9 cellular contexts compared by ENCODE assay signal in the genomic region with DNA sequence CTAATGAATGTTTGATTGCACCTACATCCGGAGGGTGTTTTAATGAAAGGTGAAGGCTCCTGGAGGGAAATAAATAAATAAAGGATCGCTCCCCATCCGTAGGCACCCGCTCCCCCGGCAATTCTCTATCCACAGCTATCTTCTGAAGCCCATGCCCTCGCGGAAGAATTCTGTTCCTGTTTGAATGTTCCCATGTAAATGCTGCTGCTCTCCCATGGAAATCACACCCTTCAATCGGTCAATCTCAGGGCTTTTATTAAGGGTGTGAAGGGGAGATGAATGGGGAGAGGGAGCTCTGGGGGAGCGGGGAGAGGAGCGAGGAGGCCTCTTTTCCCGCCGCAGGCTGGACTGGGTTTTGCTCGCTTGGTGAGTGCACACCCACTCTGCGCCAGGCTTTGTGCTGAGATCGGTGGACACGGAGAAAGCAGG. TPM values are rescaled to one million over a fixed set of nuclear protein-coding genes. Genes with fewer than 3 reads are reported as not detected.
DNase-seq lines count a peak whose midpoint lies in the region; ATAC-seq and TF ChIP-seq lines count a peak whose summit lies in the region.
"Had no signal": no experiment of that assay in that cellular context is flagged by ENCODE, and none has a peak within 500 bp of the region (broad histone marks: within the 10 kb centered on the region; RNA-seq: fewer than 3 reads in every experiment).

No MANE protein-coding gene starts in this region.

- TF ChIP-seq CTCF in foreskin keratinocyte (conservative IDR thresholded peaks at IDR 0.05): no peak

- ATAC-seq in activated CD4-positive, alpha-beta T cell treated with anti-CD3 and anti-CD28 coated beads for 36 hours: no peak
- ATAC-seq in stimulated activated memory B cell treated with anti-CD40 and anti-IgM and Interleukin-4, amounts not matched to agents 10 μg/mL and 1 μg/mL and 100 μg/mL, for 72 hours: no peak
- ATAC-seq in foreskin keratinocyte: no peak

- peaks cover 20% of the 10 kb centered on the region for H3K4me1 Mint-ChIP-seq in activated CD4-positive, alpha-beta T cell treated with anti-CD3 and anti-CD28 coated beads for 36 hours
- H3K4me1 Mint-ChIP-seq in activated naive CD8-positive, alpha-beta T cell treated with anti-CD3 and anti-CD28 coated beads for 36 hours: peaks cover 18% of the 10 kb centered on the region
- peaks cover 18% of the 10 kb centered on the region for H3K4me1 Mint-ChIP-seq in stimulated activated memory B cell treated with anti-CD40 and anti-IgM and Interleukin-4, amounts not matched to agents 10 μg/mL and 1 μg/mL and 100 μg/mL, for 72 hours

- peak overlapping the region; percentile 66 for H3K4me3 ChIP-seq in iPS-18c (ENCODE audit: insufficient read depth, low read depth, low read length)
- H3K4me3 ChIP-seq: K562 had no signal

- CTCF ChIA-PET in activated CD4-positive, alpha-beta T cell treated with anti-CD3 and anti-CD28 coated beads for 36 hours (lab: Charles Lee): interaction anchor here (0.6 to 5.7 kb wide), 14 partner anchors 10 to 1770 kb away, joined by 3 to 63 read pairs (median 4); a partner anchor contains a TSS

- no peaks in the 10 kb centered on the region for H3K9me3 ChIP-seq in iPS-18c (ENCODE audit: control insufficient read depth, insufficient read depth, low read length)

- peaks cover 74% of the 10 kb centered on the region for H3K27me3 ChIP-seq in foreskin keratinocyte

- intact Hi-C loops in activated CD4-positive, alpha-beta T cell treated with anti-CD3 and anti-CD28 coated beads for 36 hours (cut with DNase I, micrococcal nuclease): loop anchor here (2.0 kb wide), 2 partner anchors 108 to 112 kb away; no protein-coding TSS in a partner anchor
- intact Hi-C loops in posterior vena cava (cut with DNase I): loop anchor here (2.0 to 5.0 kb wide), 2 partner anchors 178 to 179 kb away; no protein-coding TSS in a partner anchor

- H3K27ac ChIP-seq in foreskin keratinocyte: no peak overlapping the region

- DNase-seq in activated CD4-positive, alpha-beta T cell treated with anti-CD3 and anti-CD28 coated beads for 36 hours: no peak
- DNase-seq in activated CD4-positive, alpha-beta T cell treated with anti-CD3 and anti-CD28 coated beads, Interleukin-2, amount 50 U/mL, for 1 hour: no peak
- DNase-seq in activated naive CD8-positive, alpha-beta T cell treated with anti-CD3 and anti-CD28 coated beads for 36 hours: no peak
- DNase-seq in posterior vena cava (ENCODE audit: low spot score) (no peak), foreskin keratinocyte (no peak), D341Med (ENCODE audit: low spot score) (no peak)

- H3K9me3 Mint-ChIP-seq in activated CD4-positive, alpha-beta T cell treated with anti-CD3 and anti-CD28 coated beads for 36 hours (ENCODE audit: low read depth): no peaks in the 10 kb centered on the region
- no peaks in the 10 kb centered on the region for H3K9me3 Mint-ChIP-seq in activated naive CD8-positive, alpha-beta T cell treated with anti-CD3 and anti-CD28 coated beads for 36 hours
- H3K9me3 Mint-ChIP-seq in stimulated activated memory B cell treated with anti-CD40 and anti-IgM and Interleukin-4, amounts not matched to agents 10 μg/mL and 1 μg/mL and 100 μg/mL, for 72 hours: no peaks in the 10 kb centered on the region

- H3K27me3 Mint-ChIP-seq in activated CD4-positive, alpha-beta T cell treated with anti-CD3 and anti-CD28 coated beads for 36 hours: peaks cover 21% of the 10 kb centered on the region
- H3K27me3 Mint-ChIP-seq in activated naive CD8-positive, alpha-beta T cell treated with anti-CD3 and anti-CD28 coated beads for 36 hours: peaks cover 23% of the 10 kb centered on the region
- no peaks in the 10 kb centered on the region for H3K27me3 Mint-ChIP-seq in stimulated activated memory B cell treated with anti-CD40 and anti-IgM and Interleukin-4, amounts not matched to agents 10 μg/mL and 1 μg/mL and 100 μg/mL, for 72 hours

- no peaks in the 10 kb centered on the region for H3K36me3 Mint-ChIP-seq in activated CD4-positive, alpha-beta T cell treated with anti-CD3 and anti-CD28 coated beads for 36 hours (ENCODE audit: low read depth)
- no peaks in the 10 kb centered on the region for H3K36me3 Mint-ChIP-seq in activated naive CD8-positive, alpha-beta T cell treated with anti-CD3 and anti-CD28 coated beads for 36 hours
- H3K36me3 Mint-ChIP-seq in stimulated activated memory B cell treated with anti-CD40 and anti-IgM and Interleukin-4, amounts not matched to agents 10 μg/mL and 1 μg/mL and 100 μg/mL, for 72 hours: no peaks in the 10 kb centered on the region

- H3K4me3 Mint-ChIP-seq in activated CD4-positive, alpha-beta T cell treated with anti-CD3 and anti-CD28 coated beads for 36 hours: peak overlapping the region; percentile 59
- peak overlapping the region; percentile 68 for H3K4me3 Mint-ChIP-seq in activated naive CD8-positive, alpha-beta T cell treated with anti-CD3 and anti-CD28 coated beads for 36 hours
- H3K4me3 Mint-ChIP-seq in stimulated activated memory B cell treated with anti-CD40 and anti-IgM and Interleukin-4, amounts not matched to agents 10 μg/mL and 1 μg/mL and 100 μg/mL, for 72 hours: peak overlapping the region; percentile 82

- peaks cover 3% of the 10 kb centered on the region for H3K4me1 ChIP-seq in foreskin keratinocyte

- POLR2A ChIA-PET in activated CD4-positive, alpha-beta T cell treated with anti-CD3 and anti-CD28 coated beads for 36 hours (lab: Charles Lee): interaction anchor here (0.7 kb wide), 1 partner anchor 175 kb away, joined by 3 read pairs; a partner anchor contains a TSS

- H3K27ac Mint-ChIP-seq in activated CD4-positive, alpha-beta T cell treated with anti-CD3 and anti-CD28 coated beads for 36 hours: no peak overlapping the region
- no peak overlapping the region for H3K27ac Mint-ChIP-seq in activated naive CD8-positive, alpha-beta T cell treated with anti-CD3 and anti-CD28 coated beads for 36 hours
- no peak overlapping the region for H3K27ac Mint-ChIP-seq in stimulated activated memory B cell treated with anti-CD40 and anti-IgM and Interleukin-4, amounts not matched to agents 10 μg/mL and 1 μg/mL and 100 μg/mL, for 72 hours

RNA-seq across cellular contexts. Expression of a gene that starts 21.1 kb away (rescaled TPM):
- total RNA-seq in activated CD4-positive, alpha-beta T cell treated with anti-CD3 and anti-CD28 coated beads for 36 hours: 1 to 10 TPM; 3.2 TPM
- 1 to 10 TPM; 4.1 to 5.7 TPM for total RNA-seq in activated naive CD8-positive, alpha-beta T cell treated with anti-CD3 and anti-CD28 coated beads for 36 hours
- total RNA-seq in posterior vena cava: 10 to 100 TPM; 14.7 to 18.8 TPM
- 4.8 and 7.0 TPM in 2 replicates for total RNA-seq in foreskin keratinocyte
- polyA plus RNA-seq in foreskin keratinocyte: 3.7 and 5.0 TPM in 2 replicates

RNA-seq across cellular contexts. Expression of a gene that starts 51.9 kb away (rescaled TPM):
- 10 to 100 TPM; 28.2 to 32.9 TPM for total RNA-seq in activated CD4-positive, alpha-beta T cell treated with anti-CD3 and anti-CD28 coated beads for 36 hours
- 10 to 100 TPM; 22.4 to 24.8 TPM for total RNA-seq in activated naive CD8-positive, alpha-beta T cell treated with anti-CD3 and anti-CD28 coated beads for 36 hours
- total RNA-seq in posterior vena cava: 10 to 100 TPM; 11.6 to 13.6 TPM
- total RNA-seq in foreskin keratinocyte: 13.5 and 14.6 TPM in 2 replicates
- polyA plus RNA-seq in foreskin keratinocyte: 9.8 and 11.3 TPM in 2 replicates
